Comparison of ENCODE assay signal across 11 cellular contexts in the genomic region with DNA sequence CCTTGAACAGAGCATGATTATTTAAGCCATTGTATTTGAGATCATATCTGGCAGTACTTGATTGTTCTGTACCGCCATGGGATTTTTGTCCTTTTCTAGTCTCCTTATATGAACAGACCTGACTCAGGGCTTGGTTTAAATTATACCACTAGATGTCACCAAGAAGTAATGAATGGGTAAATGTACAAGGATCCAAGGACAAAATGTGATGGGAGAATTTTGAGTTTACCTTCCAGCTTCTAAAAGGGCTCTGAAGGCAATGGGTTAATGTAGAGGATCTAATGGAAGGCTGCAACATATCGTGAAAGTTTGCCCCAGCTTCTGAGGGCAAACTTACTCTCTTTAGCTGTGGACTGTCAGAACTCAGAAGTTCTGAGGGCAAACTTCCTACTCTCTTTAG. TPM values are rescaled to one million over a fixed set of nuclear protein-coding genes. Genes with fewer than 3 reads are reported as not detected.
DNase-seq lines count a peak whose midpoint lies in the region; ATAC-seq, FAIRE-seq and TF ChIP-seq lines count a peak whose summit lies in the region.
"Had no signal": no experiment of that assay in that cellular context is flagged by ENCODE, and none has a peak within 500 bp of the region (broad histone marks: within the 10 kb centered on the region; RNA-seq: fewer than 3 reads in every experiment).

No MANE protein-coding gene starts in this region.

- TF ChIP-seq POLR2A in K562 (conservative IDR thresholded peaks at IDR 0.05) (no peak), transverse colon (IDR thresholded peaks at IDR 0.05) (no peak)

- no peaks in the 10 kb centered on the region for H3K4me1 ChIP-seq in K562 (replicated peaks in 1 of 2; ENCODE audit: control insufficient read depth in 2 of 2, insufficient read depth in 2 of 2, low read length in 2 of 2)
- no peaks in the 10 kb centered on the region for H3K4me1 ChIP-seq in transverse colon

- no peak overlapping the region for H3K27ac Mint-ChIP-seq in activated T-helper 17 cell treated with anti-CD3 and anti-CD28 coated beads, Interleukin-2, amount 50 U/mL, for 72 hours
- H3K27ac Mint-ChIP-seq: mesothelial cell of epicardium had no signal

- peak; percentile 51 to 68; a peak in 3 of 4 replicates for TF ChIP-seq RAD21 in K562 (CRISPR knock-in tag; conservative IDR thresholded peaks at IDR 0.05 in 1 of 2, IDR thresholded peaks at IDR 0.05 in 1 of 2)

- no peak overlapping the region for H3K4me2 ChIP-seq in K562 (ENCODE audit: insufficient read depth, low read length)

- no peaks in the 10 kb centered on the region for H3K9me1 ChIP-seq in K562 (ENCODE audit: control insufficient read depth, insufficient read depth, low read length)

- H3K9ac ChIP-seq in K562 (ENCODE audit: insufficient read depth in 1 of 2, low read depth in 2 of 2, low read length in 2 of 2), result no peak overlapping the region

- TF ChIP-seq EP300 in K562 (IDR thresholded peaks at IDR 0.05; ENCODE audit: low read length) (no peak), transverse colon (IDR thresholded peaks at IDR 0.05; ENCODE audit: low read depth) (no peak)

- FAIRE-seq in K562 (lab: Jason Lieb, UNC), result peak; percentile 59

- H4K20me1 ChIP-seq in K562 (replicated peaks; ENCODE audit: control insufficient read depth, insufficient read depth, low read length), result no peaks in the 10 kb centered on the region; the same call in 1 of the 2 replicates

- no peak overlapping the region for H3K27ac ChIP-seq in K562 (ENCODE audit: extremely low read depth, low read depth, low read length)
- H3K27ac ChIP-seq in transverse colon, result no peak overlapping the region

- no peak overlapping the region for H3K4me3 ChIP-seq in BJ (ENCODE audit: low read depth, low read length)
- H3K4me3 ChIP-seq in K562, result no peak overlapping the region
- H3K4me3 ChIP-seq in kidney epithelial cell (ENCODE audit: low read depth, low read length), result no peak overlapping the region
- H3K4me3 ChIP-seq in transverse colon, result no peak overlapping the region

- in situ Hi-C loops in K562 (cut with MboI) (loop anchor here (25.0 kb wide), 1 partner anchor 1122 kb away; no protein-coding TSS in a partner anchor), transverse colon (cut with MboI; ENCODE audit: low pct_ligation_motif_present in 1 of 4, low pct_unique_long_range_greater_than_20kb in 1 of 4, low sequenced_read_pairs in 3 of 4) (no loop called here)

- H3K27me3 Mint-ChIP-seq in activated T-helper 17 cell treated with anti-CD3 and anti-CD28 coated beads, Interleukin-2, amount 50 U/mL, for 72 hours, result no peaks in the 10 kb centered on the region

- TF ChIP-seq CTCF in BJ (IDR thresholded peaks at IDR 0.05; ENCODE audit: insufficient read depth, low read depth, low read length) (peak; percentile 29; the same call in 1 of the 2 replicates), K562 (IDR thresholded peaks at IDR 0.05 in 2 of 3, conservative IDR thresholded peaks at IDR 0.05 in 1 of 3; ENCODE audit: insufficient read depth in 2 of 3, low read depth in 1 of 3, low read length in 3 of 3) (peak; percentile 6 to 60 (median 32); a peak in 3 of 6 replicates), kidney epithelial cell (IDR thresholded peaks at IDR 0.05; ENCODE audit: insufficient read depth, low read length, poor library complexity, severe bottlenecking) (peak; percentile 11), transverse colon (IDR thresholded peaks at IDR 0.05) (no peak)

- H2AFZ ChIP-seq in K562 (ENCODE audit: low read depth, low read length), result no peak overlapping the region

- no peak overlapping the region for H3K4me3 Mint-ChIP-seq in activated T-helper 17 cell treated with anti-CD3 and anti-CD28 coated beads, Interleukin-2, amount 50 U/mL, for 72 hours
- H3K4me3 Mint-ChIP-seq: mesothelial cell of epicardium had no signal

- H3K27me3 ChIP-seq in BJ (ENCODE audit: control insufficient read depth, insufficient read depth, low read length) (no peaks in the 10 kb centered on the region), K562 (ENCODE audit: control insufficient read depth in 2 of 2, insufficient read depth in 2 of 2, low read length in 2 of 2) (no peaks in the 10 kb centered on the region), kidney epithelial cell (ENCODE audit: control insufficient read depth, insufficient read depth, low read length) (no peaks in the 10 kb centered on the region), transverse colon (no peaks in the 10 kb centered on the region)

- POLR2A ChIA-PET in BJ (lab: Charles Lee), result no interaction called here
- POLR2A ChIA-PET in K562 (lab: Yijun Ruan, JAX), result interaction anchor here (0.6 to 1.9 kb wide), 4 partner anchors 11 to 89 kb away, joined by 3 to 8 read pairs (median 3); a partner anchor contains a TSS

- H3K36me3 Mint-ChIP-seq in activated T-helper 17 cell treated with anti-CD3 and anti-CD28 coated beads, Interleukin-2, amount 50 U/mL, for 72 hours (ENCODE audit: low read depth), result peaks cover 70% of the 10 kb centered on the region

- no TSS peak for BruUV-seq in K562 (replicated peaks; lab: Mats Ljungman, UMichigan)

- peaks cover 6% of the 10 kb centered on the region for H3K4me1 Mint-ChIP-seq in activated T-helper 17 cell treated with anti-CD3 and anti-CD28 coated beads, Interleukin-2, amount 50 U/mL, for 72 hours

- H3K9me3 ChIP-seq in K562 (replicated peaks; ENCODE audit: control insufficient read depth, insufficient read depth, low read depth, low read length) (no peaks in the 10 kb centered on the region), transverse colon (no peaks in the 10 kb centered on the region)

- H3K36me3 ChIP-seq in BJ (ENCODE audit: control insufficient read depth, insufficient read depth, low read length) (peaks cover 8% of the 10 kb centered on the region), K562 (ENCODE audit: control insufficient read depth, insufficient read depth, low read length) (peaks cover 76% of the 10 kb centered on the region), kidney epithelial cell (ENCODE audit: control insufficient read depth, insufficient read depth, low read length) (peaks cover 2% of the 10 kb centered on the region), transverse colon (peaks cover 0 to 23% (median 2%) of the 10 kb centered on the region in 4 donors)

- intact Hi-C loops in K562 (cut with micrococcal nuclease), result loop anchor here (2.0 kb wide), 1 partner anchor 199 kb away; no protein-coding TSS in a partner anchor
- intact Hi-C loops in transverse colon (cut with DNase I; ENCODE audit: low total_unique reads), result no loop called here

- DNase-seq in BJ (ENCODE audit: low read depth) (no peak), M059J (ENCODE audit: low read depth) (peak; percentile 46), K562 (ENCODE audit: extremely low read depth in 1 of 4, low spot score in 3 of 4) (peak in 1 of 4 experiments; percentile 38), kidney epithelial cell (ENCODE audit: low read depth) (no peak), NCI-H1930 (lab: John Stamatoyannopoulos, UW) (no peak), transverse colon (no peak)
- DNase-seq: H7 had no signal

- H3K79me2 ChIP-seq in K562 (ENCODE audit: control insufficient read depth, insufficient read depth, low read length), result no peaks in the 10 kb centered on the region

- no peaks in the 10 kb centered on the region for H3K9me3 Mint-ChIP-seq in activated T-helper 17 cell treated with anti-CD3 and anti-CD28 coated beads, Interleukin-2, amount 50 U/mL, for 72 hours
- H3K9me3 Mint-ChIP-seq: mesothelial cell of epicardium had no signal

- WGBS in K562 (ENCODE audit: insufficient coverage, low coverage, missing lambda C conversion rate), result 35% methylated on average over 2 of the region's 2 CpGs
- 65 to 67% methylated on average over 2 of the region's 2 CpGs for WGBS in transverse colon (ENCODE audit: low coverage in 1 of 2), 2 donors

- CTCF ChIA-PET in BJ (lab: Yijun Ruan, JAX) (interaction anchor here (0.9 to 1.7 kb wide), 7 partner anchors 10 to 214 kb away, joined by 3 to 6 read pairs (median 3); no protein-coding TSS in a partner anchor), K562 (lab: Yijun Ruan, JAX; ENCODE audit: low intra/inter-chr PET ratio) (interaction anchor here (1.4 to 1.6 kb wide), 2 partner anchors 201 to 327 kb away, joined by 4 to 8 read pairs; no protein-coding TSS in a partner anchor)

- ATAC-seq in K562 (peak; percentile 78), GM21515 (IDR thresholded peaks at IDR 0.05; ENCODE audit: unreplicated experiment) (no peak)
- no peak for ATAC-seq in activated T-helper 17 cell treated with anti-CD3 and anti-CD28 coated beads, Interleukin-2, amount 50 U/mL, for 72 hours (replicated peaks)
- ATAC-seq: activated CD4-positive, CD25-positive, alpha-beta regulatory T cell treated with anti-CD3 and anti-CD28 coated beads, Interleukin-2, amount 50 U/mL, for 24 hours had no signal

TF ChIP-seq in K562, 482 proteins besides CTCF, POLR2A, EP300 and RAD21 (continues in another document):
- TF ChIP-seq MTF1 (CRISPR knock-in tag; IDR thresholded peaks at IDR 0.05; ENCODE audit: borderline replicate concordance), result no peak

RNA-seq across cellular contexts. Expression of a gene that starts 12.0 kb away (rescaled TPM):
- 13.3 and 18.3 TPM in 2 replicates for polyA plus RNA-seq in BJ (2011; rRNA removed)
- 5.1 and 7.6 TPM in 2 replicates for polyA minus RNA-seq in BJ (2011; rRNA and poly(A)+ RNA removed)
- 48.7 and 58.4 TPM in 2 replicates for total RNA-seq in M059J (2014; rRNA removed; shearing (Covaris generic))
- total RNA-seq in K562 (2011; cell fraction: chromatin; rRNA removed; ENCODE audit: low replicate concordance), result 19.2 and 43.1 TPM in 2 replicates
- total RNA-seq in K562 (2011; cell fraction: nucleolus; rRNA removed), result 12.0 and 14.1 TPM in 2 replicates
- 25.6 and 32.9 TPM in 2 replicates for total RNA-seq in K562 (2011; cell fraction: nucleoplasm; rRNA removed)
- 37.3 and 37.5 TPM in 2 replicates for total RNA-seq in K562 (2014; rRNA removed)
- total RNA-seq in K562 (2014; rRNA removed; fragmentation: Illumina TruSeq; extraction: Trizol), result 42.8 and 50.8 TPM in 2 replicates
- 38.6 and 45.5 TPM in 2 replicates for total RNA-seq in K562 (2015; rRNA removed; fragmentation: Illumina TruSeq; extraction: Trizol)
- 28.5 and 30.0 TPM in 2 replicates for total RNA-seq in K562 (2021)
- polyA plus RNA-seq in K562 (2011; rRNA removed), result 28.5 and 35.1 TPM in 2 replicates
- polyA plus RNA-seq in K562 (2011; cell fraction: cytosol; rRNA removed), result 10.9 and 16.7 TPM in 2 replicates
- 18.9 and 21.9 TPM in 2 replicates for polyA plus RNA-seq in K562 (2011; cell fraction: nucleus; rRNA removed)
- 19.3 and 25.3 TPM in 2 replicates for polyA plus RNA-seq in K562 (2012)
- polyA plus RNA-seq in K562 (2014; fragmentation: Illumina TruSeq; extraction: Trizol), result 42.1 and 47.0 TPM in 2 replicates
- 10 to 100 TPM; 10.6 to 13.0 TPM for polyA plus RNA-seq in K562 (2014; fragmentation: Nextera tagmentation; extraction: Ambion mirVana)
- 36.6 and 40.6 TPM in 2 replicates for polyA plus RNA-seq in K562 (2014; rRNA removed)
- 24.9 and 30.1 TPM in 2 replicates for polyA minus RNA-seq in K562 (2011; rRNA and poly(A)+ RNA removed)
- 9.1 and 14.6 TPM in 2 replicates for polyA minus RNA-seq in K562 (2011; cell fraction: cytosol; rRNA and poly(A)+ RNA removed)
- polyA minus RNA-seq in K562 (2011; cell fraction: nucleus; rRNA and poly(A)+ RNA removed), result 14.9 and 28.0 TPM in 2 replicates
- total RNA-seq in kidney epithelial cell, result 13.8 and 16.8 TPM in 2 replicates
- 10 to 100 TPM in 2 of 4 donors, 1 to 10 TPM in 2; 2.2 to 12.9 (median 9.0) TPM for total RNA-seq in transverse colon
- total RNA-seq in activated T-helper 17 cell treated with anti-CD3 and anti-CD28 coated beads, Interleukin-2, amount 50 U/mL, for 72 hours, result 10 to 100 TPM; 23.0 to 30.3 TPM

Comparison
In these comparisons a context has a peak if more than half of its experiments do, and no peak if none do; other contexts are left out.
1. CTCF ChIP-seq: peak in BJ (single experiment), K562 (3 of 3) and kidney epithelial cell (single experiment); none in transverse colon (0 of 5).